Comparison of ENCODE assay signal across 9 cellular contexts in the genomic region with DNA sequence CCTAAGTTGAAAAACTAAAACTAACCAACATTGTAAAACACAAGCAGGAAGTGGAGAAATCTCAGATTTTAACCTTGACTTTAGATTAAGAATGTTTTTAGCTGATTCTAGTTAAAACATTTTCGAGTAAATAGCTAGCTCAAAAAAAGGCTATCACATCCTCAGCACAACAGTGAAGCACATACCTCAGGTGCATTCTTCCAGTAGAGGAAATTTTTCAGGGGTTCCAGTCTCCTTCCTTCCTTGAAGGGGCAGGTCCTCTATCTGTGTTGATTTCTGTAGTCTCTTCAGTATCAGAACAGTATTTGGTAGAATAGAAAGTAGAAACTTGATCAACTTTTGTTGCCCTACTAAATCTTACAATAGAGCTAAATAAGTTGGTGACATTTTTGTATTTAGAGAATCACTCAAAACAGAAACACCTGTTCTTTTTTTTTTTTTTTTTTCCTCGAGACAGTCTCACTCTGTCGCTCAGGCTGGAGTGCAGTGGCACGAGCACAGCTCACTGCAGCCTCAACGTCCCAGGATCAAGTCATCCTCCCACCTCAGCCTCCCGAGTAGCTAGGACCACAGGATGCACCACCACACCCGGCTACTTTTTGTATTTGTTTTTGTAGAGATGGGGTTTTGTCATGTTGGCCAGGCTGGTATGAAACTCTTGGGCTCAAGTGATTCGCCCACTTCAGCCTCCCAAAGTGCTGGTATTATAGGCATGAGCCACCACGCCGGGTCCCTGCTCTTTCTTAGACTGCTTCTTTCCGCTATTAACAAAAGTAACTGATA. TPM values are rescaled to one million over a fixed set of nuclear protein-coding genes. Genes with fewer than 3 reads are reported as not detected.
DNase-seq lines count a peak whose midpoint lies in the region; ATAC-seq and TF ChIP-seq lines count a peak whose summit lies in the region.
"Had no signal": no experiment of that assay in that cellular context is flagged by ENCODE, and none has a peak within 500 bp of the region (broad histone marks: within the 10 kb centered on the region; RNA-seq: fewer than 3 reads in every experiment).

No MANE protein-coding gene starts in this region.

- H3K27ac ChIP-seq in DOHH2 (ENCODE audit: low read depth, low read length) (peak overlapping the region; percentile 19; the same call in 1 of the 2 replicates), colonic mucosa (peak overlapping the region; percentile 34), H9 (ENCODE audit: insufficient read length, low read depth, low read length) (no peak overlapping the region)

- no peak overlapping the region for H2AFZ ChIP-seq in H9 (ENCODE audit: low read length)

- no peaks in the 10 kb centered on the region for H3K79me2 ChIP-seq in DOHH2 (ENCODE audit: control insufficient read depth, low read length)
- no peaks in the 10 kb centered on the region for H3K79me2 ChIP-seq in H9 (ENCODE audit: insufficient read depth, low read length)

- H3F3A ChIP-seq in DOHH2 (ENCODE audit: control insufficient read depth, insufficient read depth): peaks cover 6% of the 10 kb centered on the region; the same call in 1 of the 2 replicates

- peaks cover 23% of the 10 kb centered on the region for H3K4me1 ChIP-seq in DOHH2 (ENCODE audit: control insufficient read depth, low read length)
- H3K4me1 ChIP-seq in colonic mucosa: no peaks in the 10 kb centered on the region
- no peaks in the 10 kb centered on the region; the same call in 1 of the 2 replicates for H3K4me1 ChIP-seq in H9 (ENCODE audit: insufficient read depth, low read length)

- peaks cover 10% of the 10 kb centered on the region in 2 experiments for H3K4me1 Mint-ChIP-seq in H9

- H4K20me1 ChIP-seq in DOHH2 (ENCODE audit: control insufficient read depth, insufficient read depth, low read depth, low read length) (no peaks in the 10 kb centered on the region), H9 (ENCODE audit: control insufficient read depth, insufficient read depth, insufficient read length) (no peaks in the 10 kb centered on the region)

- no peaks in the 10 kb centered on the region for H3K36me3 ChIP-seq in DOHH2 (ENCODE audit: control insufficient read depth, low read length)
- H3K36me3 ChIP-seq in colonic mucosa: no peaks in the 10 kb centered on the region
- H3K36me3 ChIP-seq in MG63: no peaks in the 10 kb centered on the region

- no peak for TF ChIP-seq CTCF in DOHH2 (IDR thresholded peaks at IDR 0.05; ENCODE audit: low read depth, low read length, poor library complexity, severe bottlenecking)
- TF ChIP-seq CTCF in colonic mucosa (IDR thresholded peaks at IDR 0.05): no peak
- TF ChIP-seq CTCF in H9 (conservative IDR thresholded peaks at IDR 0.05): no peak

- no peaks in the 10 kb centered on the region for H3K23me2 ChIP-seq in H9 (ENCODE audit: insufficient read length, low read depth, low read length, poor library complexity, severe bottlenecking)

- H3K9me3 ChIP-seq in DOHH2 (ENCODE audit: control insufficient read depth, insufficient read depth, low read length) (no peaks in the 10 kb centered on the region), colonic mucosa (no peaks in the 10 kb centered on the region), H9 (ENCODE audit: control insufficient read depth, low read depth, low read length) (no peaks in the 10 kb centered on the region), MG63 (no peaks in the 10 kb centered on the region)

- DNase-seq in colonic mucosa: no peak
- no peak for DNase-seq in iPS-NIHi7 (ENCODE audit: extremely low spot score)
- no peak for DNase-seq in H9
- no peak for DNase-seq in middle frontal gyrus (ENCODE audit: extremely low spot score, low spot score)
- DNase-seq in MG63: no peak
- DNase-seq: NCI-H1417 had no signal

- H3K4ac ChIP-seq in H9 (ENCODE audit: low read depth, low read length): no peak overlapping the region

- H3K4me3 Mint-ChIP-seq in H9: no peak overlapping the region

- intact Hi-C loops in colonic mucosa (cut with DNase I): no loop called here

- peaks cover 21% of the 10 kb centered on the region for H3K27me3 Mint-ChIP-seq in H9 (ENCODE audit: low read depth)

- no peaks in the 10 kb centered on the region for H3K27me3 ChIP-seq in DOHH2 (ENCODE audit: control insufficient read depth, low read length)
- no peaks in the 10 kb centered on the region for H3K27me3 ChIP-seq in colonic mucosa
- no peaks in the 10 kb centered on the region for H3K27me3 ChIP-seq in H9 (ENCODE audit: insufficient read depth, low read length)
- H3K27me3 ChIP-seq in MG63: no peaks in the 10 kb centered on the region

- no peak overlapping the region for H3T11ph ChIP-seq in H9 (ENCODE audit: low read length)

- no peaks in the 10 kb centered on the region for H3K9me2 ChIP-seq in DOHH2 (replicated peaks; ENCODE audit: control insufficient read depth, low read length)

- no peak overlapping the region for H3K18ac ChIP-seq in H9 (ENCODE audit: insufficient read length, low read depth, low read length)

- H3K23ac ChIP-seq in H9 (ENCODE audit: insufficient read length, low read depth, low read length): no peak overlapping the region

- peak overlapping the region in 1 of 3 experiments; percentile 85; a peak in 1 of 7 replicates for H3K27ac Mint-ChIP-seq in H9

- H4K5ac ChIP-seq in H9 (ENCODE audit: insufficient read length, low read depth, low read length): no peak overlapping the region

- H3K56ac ChIP-seq in H9 (ENCODE audit: insufficient read length, low read depth, low read length): no peak overlapping the region

- H3K4me3 ChIP-seq in DOHH2 (ENCODE audit: low read length) (peak overlapping the region; percentile 43), colonic mucosa (no peak overlapping the region), MG63 (no peak overlapping the region)

- H3K79me1 ChIP-seq in H9 (ENCODE audit: insufficient read depth, low read depth, low read length, poor library complexity, severe bottlenecking): no peaks in the 10 kb centered on the region

- no peak overlapping the region for H2BK5ac ChIP-seq in H9 (ENCODE audit: insufficient read length, low read length)

- H3K9ac ChIP-seq in colonic mucosa (ENCODE audit: low read depth in 2 of 2, low read length in 2 of 2): no peak overlapping the region
- H3K9ac ChIP-seq in H9 (ENCODE audit: extremely low read depth, insufficient read length, low read length): no peak overlapping the region

- H3K4me2 ChIP-seq in DOHH2 (ENCODE audit: low read length) (peak overlapping the region; percentile 50), H9 (ENCODE audit: insufficient read depth, insufficient read length, low read length) (no peak overlapping the region)

- H2BK12ac ChIP-seq in H9 (ENCODE audit: insufficient read length, low read depth, low read length): no peak overlapping the region

- no peak overlapping the region for H2AK5ac ChIP-seq in H9 (ENCODE audit: insufficient read length, low read length)

- peaks cover 0 to 3% of the 10 kb centered on the region in 2 experiments; a peak in 1 of 5 replicates for H3K9me3 Mint-ChIP-seq in H9

- H3K36me3 Mint-ChIP-seq in H9 (ENCODE audit: insufficient read depth in 1 of 3, low read depth in 3 of 3): peaks cover 0 to 3% (median 0%) of the 10 kb centered on the region in 3 experiments; a peak in 2 of 7 replicates

- no peak overlapping the region for H2BK20ac ChIP-seq in H9 (ENCODE audit: low read depth, low read length, poor library complexity, severe bottlenecking)

- H2BK15ac ChIP-seq in H9 (ENCODE audit: low read depth, low read length): no peak overlapping the region

- H3K14ac ChIP-seq in H9 (ENCODE audit: insufficient read depth, low read length): no peak overlapping the region

- no peak overlapping the region for H4K8ac ChIP-seq in H9 (replicated peaks; ENCODE audit: insufficient read length, low read depth, low read length)

- WGBS in H9 (ENCODE audit: extremely low coverage, insufficient read length, low lambda C conversion rate): no CpG with 5 or more reads among the region's 11 CpGs

- no peak overlapping the region for H2BK120ac ChIP-seq in H9 (ENCODE audit: low read depth, low read length, poor library complexity, severe bottlenecking)

- no peak overlapping the region for H4K91ac ChIP-seq in H9 (ENCODE audit: insufficient read length, low read depth, low read length)

- ATAC-seq in GM19467 (IDR thresholded peaks at IDR 0.05; ENCODE audit: unreplicated experiment) (peak; percentile 41), HG03378 (IDR thresholded peaks at IDR 0.05; ENCODE audit: unreplicated experiment) (peak; percentile 28)

RNA-seq across cellular contexts. Expression of a gene that starts 6.9 kb away (rescaled TPM):
- total RNA-seq in colonic mucosa: 1 to 10 TPM; 1.3 to 4.0 TPM
- 0.35 TPM in 2 replicates for total RNA-seq in H9 (2021)
- total RNA-seq in MG63 (2014; rRNA removed; shearing (Covaris generic); ENCODE audit: low replicate concordance): 3.0 and 23.3 TPM in 2 replicates
